Comparison of ENCODE assay signal across 9 cellular contexts in genomic region chr4:186726440-186727148, GRCh38. TPM values are rescaled to one million over a fixed set of nuclear protein-coding genes. Genes with fewer than 3 reads are reported as not detected.
DNase-seq lines count a peak whose midpoint lies in the region; ATAC-seq and TF ChIP-seq lines count a peak whose summit lies in the region.
"Had no signal": no experiment of that assay in that cellular context is flagged by ENCODE, and none has a peak within 500 bp of the region (broad histone marks: within the 10 kb centered on the region; RNA-seq: fewer than 3 reads in every experiment).

No MANE protein-coding gene starts in this region.

- TF ChIP-seq CTCF in dorsolateral prefrontal cortex (IDR thresholded peaks at IDR 0.05 in 54 of 56, conservative IDR thresholded peaks at IDR 0.05 in 2 of 56; ENCODE audit: low read depth in 1 of 56, partially characterized antibody in 56 of 56) (peak in 8 of 56 donors; percentile 5 to 39 (median 15)), lower leg skin (IDR thresholded peaks at IDR 0.05) (no peak), thoracic aorta (IDR thresholded peaks at IDR 0.05) (no peak)

- peak overlapping the region; percentile 31 for H3K27ac Mint-ChIP-seq in activated T-cell treated with anti-CD3 and anti-CD28 coated beads, Interleukin-2, amount 50 U/mL, for 24 hours

- H3K27me3 Mint-ChIP-seq in activated T-cell treated with anti-CD3 and anti-CD28 coated beads, Interleukin-2, amount 50 U/mL, for 24 hours: peaks cover 66% of the 10 kb centered on the region

- H3K27me3 ChIP-seq in dorsolateral prefrontal cortex (peaks cover 0 to 46% (median 14%) of the 10 kb centered on the region in 45 donors), thoracic aorta (replicated peaks; ENCODE audit: insufficient read depth) (no peaks in the 10 kb centered on the region)

- no peak for TF ChIP-seq POLR2A in lower leg skin (IDR thresholded peaks at IDR 0.05)

- no peaks in the 10 kb centered on the region for H3K36me3 ChIP-seq in thoracic aorta

- H3K4me3 ChIP-seq in dorsolateral prefrontal cortex (peak overlapping the region; percentile 53 to 86 (median 70)), lower leg skin (ENCODE audit: low read depth, poor library complexity, severe bottlenecking) (peak overlapping the region; percentile 40), thoracic aorta (peak overlapping the region; percentile 80)
- H3K4me3 ChIP-seq: GM12878 had no signal

- H3K36me3 Mint-ChIP-seq in activated T-cell treated with anti-CD3 and anti-CD28 coated beads, Interleukin-2, amount 50 U/mL, for 24 hours (ENCODE audit: low read depth): no peaks in the 10 kb centered on the region

- peak overlapping the region; percentile 38 for H3K4me3 Mint-ChIP-seq in activated T-cell treated with anti-CD3 and anti-CD28 coated beads, Interleukin-2, amount 50 U/mL, for 24 hours

- no peaks in the 10 kb centered on the region for H3K9me3 ChIP-seq in thoracic aorta

- intact Hi-C loops in dorsolateral prefrontal cortex (cut with DNase I): loop anchor here in 1 of 2 donors (2.0 kb wide), 1 partner anchor 58 kb away; no protein-coding TSS in a partner anchor
- intact Hi-C loops in lower leg skin (cut with DNase I; ENCODE audit: low total_unique reads): no loop called here

- peaks cover 21% of the 10 kb centered on the region for H3K4me1 Mint-ChIP-seq in activated T-cell treated with anti-CD3 and anti-CD28 coated beads, Interleukin-2, amount 50 U/mL, for 24 hours (ENCODE audit: low read depth)

- H3K4me1 ChIP-seq in thoracic aorta (ENCODE audit: control insufficient read depth in 1 of 2, low read depth in 2 of 2): peaks cover 3 to 19% of the 10 kb centered on the region in 2 donors

- 1% methylated on average over 35 to 63 of the region's 80 CpGs for WGBS in lower leg skin, 2 donors

- DNase-seq in activated T-cell treated with anti-CD3 and anti-CD28 coated beads, Interleukin-2, amount 50 U/mL, for 24 hours: peak; percentile 30
- DNase-seq in activated T-cell treated with anti-CD3 and anti-CD28 coated beads for 4 hours (no peak), dorsolateral prefrontal cortex (peak in 5 of 10 donors; percentile 22 to 73 (median 50)), lower leg skin (ENCODE audit: low spot score in 2 of 2) (peak; percentile 41 to 93), thoracic aorta (ENCODE audit: low spot score) (no peak), NCI-H146 treated with DMSO at 0.1 percent for 48 hours (lab: John Stamatoyannopoulos, UW; ENCODE audit: unreplicated experiment) (no peak)

- H3K27ac ChIP-seq in dorsolateral prefrontal cortex (peak overlapping the region in 48 of 59 donors; percentile 8 to 87 (median 62)), thoracic aorta (peak overlapping the region; percentile 91 to 95)

- no peaks in the 10 kb centered on the region for H3K9me3 Mint-ChIP-seq in activated T-cell treated with anti-CD3 and anti-CD28 coated beads, Interleukin-2, amount 50 U/mL, for 24 hours

- ATAC-seq in thoracic aorta (ENCODE audit: insufficient number of reproducible peaks, low FRiP score, low read depth) (peak; percentile 16), HG03354 (IDR thresholded peaks at IDR 0.05; ENCODE audit: poor library complexity, severe bottlenecking, unreplicated experiment) (no peak)

TF ChIP-seq in PFSK-1, 5 proteins besides CTCF, POLR2A, EP300 and RAD21:
- no peak for TF ChIP-seq REST (IDR thresholded peaks at IDR 0.05; ENCODE audit: insufficient read depth in 1 of 2, low read depth in 2 of 2, low read length in 2 of 2)
- TF ChIP-seq POLR2AphosphoS5 (IDR thresholded peaks at IDR 0.05; ENCODE audit: low read depth, low read length): peak; percentile 42; the same call in 1 of the 2 replicates
- TF ChIP-seq SIN3A (IDR thresholded peaks at IDR 0.05; ENCODE audit: borderline replicate concordance, insufficient read depth, low read length): 0 out of 2 replicates have a peak, but pooled peaks have one; percentile 15
- TF ChIP-seq FOXP2 (optimal IDR thresholded peaks at IDR 0.05; ENCODE audit: borderline replicate concordance, extremely low read depth, extremely low read length, insufficient read depth): peak; percentile 45
- TF ChIP-seq TAF1 (IDR thresholded peaks at IDR 0.05; ENCODE audit: borderline replicate concordance, insufficient read depth, low read length): no peak

RNA-seq across cellular contexts. Expression of gene FAT1, which starts 2.9 kb away (rescaled TPM):
- 68.6 TPM for polyA plus RNA-seq in PFSK-1 (2012; ENCODE audit: insufficient read length, low read depth)
- total RNA-seq in dorsolateral prefrontal cortex (100 to 1,000 TPM in 2 of 120 experiments, 10 to 100 TPM in 118; 41.2 to 181 (median 59.6) TPM), lower leg skin (100 to 1,000 TPM in 1 of 4 donors, 10 to 100 TPM in 3; 51.3 to 114 (median 72.2) TPM), thoracic aorta (100 to 1,000 TPM; 106 to 117 TPM)

Comparison
In these comparisons a context has a peak if more than half of its experiments do, and no peak if none do; other contexts are left out.
1. DNase-seq: peak in activated T-cell treated with anti-CD3 and anti-CD28 coated beads, Interleukin-2, amount 50 U/mL, for 24 hours (single experiment) and lower leg skin (2 of 2); none in activated T-cell treated with anti-CD3 and anti-CD28 coated beads for 4 hours (single experiment), thoracic aorta (single experiment) and NCI-H146 treated with DMSO at 0.1 percent for 48 hours (single experiment).
2. Peak in every context shown above with its lines, with median percentiles within 50 percentile points of each other: H3K4me3 ChIP-seq.